In genomic region chr2:223854741-223855140, GRCh38 we compare ENCODE assay signal across 17 cellular contexts. TPM values are rescaled to one million over a fixed set of nuclear protein-coding genes. Genes with fewer than 3 reads are reported as not detected.
DNase-seq lines count a peak whose midpoint lies in the region; ATAC-seq and TF ChIP-seq lines count a peak whose summit lies in the region.
"Had no signal": no experiment of that assay in that cellular context is flagged by ENCODE, and none has a peak within 500 bp of the region (broad histone marks: within the 10 kb centered on the region; RNA-seq: fewer than 3 reads in every experiment).

No MANE protein-coding gene starts in this region.

- no peaks in the 10 kb centered on the region for H3K79me2 ChIP-seq in DND-41 (ENCODE audit: insufficient read depth, low read length)
- H3K79me2 ChIP-seq in Karpas-422 (ENCODE audit: low read length): no peaks in the 10 kb centered on the region

- ATAC-seq in DND-41 (ENCODE audit: insufficient read depth, low read depth): 0 out of 3 replicates have a peak, but pooled peaks have one; percentile 27
- peak; percentile 47 for ATAC-seq in GM19372 (IDR thresholded peaks at IDR 0.05; ENCODE audit: low read depth, unreplicated experiment)
- ATAC-seq in HG02763 (IDR thresholded peaks at IDR 0.05; ENCODE audit: unreplicated experiment): peak; percentile 42
- ATAC-seq in T-cell (replicated peaks in 1 of 4): no peak
- ATAC-seq in body of pancreas: no peak
- ATAC-seq: left colon had no signal

- H3K27me3 Mint-ChIP-seq in T-cell: no peaks in the 10 kb centered on the region
- H3K27me3 Mint-ChIP-seq: type B pancreatic cell had no signal

- H3K9ac ChIP-seq in DND-41 (ENCODE audit: low read depth, low read length): no peak overlapping the region
- no peak overlapping the region for H3K9ac ChIP-seq in Karpas-422 (ENCODE audit: low read length)

- WGBS in body of pancreas, 2 donors: 84 to 94% methylated on average over 2 of the region's 2 CpGs

- POLR2A ChIA-PET in T-cell (lab: Charles Lee): no interaction called here

- H3K9me3 ChIP-seq in DND-41 (ENCODE audit: insufficient read depth, low read length, severe bottlenecking) (no peaks in the 10 kb centered on the region), Karpas-422 (ENCODE audit: low read length) (no peaks in the 10 kb centered on the region), body of pancreas (no peaks in the 10 kb centered on the region), SJCRH30 (replicated peaks) (no peaks in the 10 kb centered on the region)

- H3K9me3 Mint-ChIP-seq in T-cell: no peaks in the 10 kb centered on the region

- H3K27me3 ChIP-seq in DND-41 (ENCODE audit: insufficient read depth, low read length, poor library complexity) (no peaks in the 10 kb centered on the region), Karpas-422 (ENCODE audit: low read length) (no peaks in the 10 kb centered on the region), body of pancreas (no peaks in the 10 kb centered on the region), SJCRH30 (no peaks in the 10 kb centered on the region)
- H3K27me3 ChIP-seq: cardiac muscle cell had no signal

- H3K9me2 ChIP-seq in Karpas-422 (replicated peaks; ENCODE audit: insufficient read depth, low read length): no peaks in the 10 kb centered on the region

- H3K4me3 ChIP-seq in DND-41 (ENCODE audit: low read depth in 1 of 2, low read length in 2 of 2) (no peak overlapping the region), Karpas-422 (ENCODE audit: low read length) (no peak overlapping the region), body of pancreas (no peak overlapping the region), SJCRH30 (no peak overlapping the region)
- H3K4me3 ChIP-seq: cardiac muscle cell had no signal

- H3K4me1 ChIP-seq in DND-41 (ENCODE audit: insufficient read depth, low read length) (no peaks in the 10 kb centered on the region), Karpas-422 (ENCODE audit: low read length) (no peaks in the 10 kb centered on the region), body of pancreas (no peaks in the 10 kb centered on the region), SJCRH30 (no peaks in the 10 kb centered on the region)

- no peaks in the 10 kb centered on the region for H3K36me3 ChIP-seq in DND-41 (ENCODE audit: insufficient read depth, low read length)
- no peaks in the 10 kb centered on the region for H3K36me3 ChIP-seq in Karpas-422 (ENCODE audit: insufficient read depth, low read length)
- H3K36me3 ChIP-seq in body of pancreas (replicated peaks in 1 of 2; ENCODE audit: insufficient read depth in 1 of 2, low read depth in 2 of 2): no peaks in the 10 kb centered on the region
- H3K36me3 ChIP-seq in SJCRH30: no peaks in the 10 kb centered on the region
- H3K36me3 ChIP-seq: cardiac muscle cell had no signal

- H3K36me3 Mint-ChIP-seq in T-cell: peaks cover 15% of the 10 kb centered on the region

- no peak overlapping the region for H3K4me2 ChIP-seq in DND-41 (ENCODE audit: insufficient read depth, low read length)
- peak overlapping the region; percentile 32 for H3K4me2 ChIP-seq in Karpas-422 (ENCODE audit: low read depth, low read length, poor library complexity, severe bottlenecking)

- no peak overlapping the region for H3K27ac Mint-ChIP-seq in T-cell
- H3K27ac Mint-ChIP-seq: type B pancreatic cell had no signal

- DNase-seq in DND-41 (no peak), Karpas-422 (no peak), T-cell (no peak), body of pancreas (no peak), SJCRH30 (no peak), NCI-H2196 treated with DMSO at 0.1 percent for 48 hours (lab: John Stamatoyannopoulos, UW; ENCODE audit: unreplicated experiment) (no peak)
- DNase-seq: activated CD4-positive, CD25-positive, alpha-beta regulatory T cell treated with anti-CD3 and anti-CD28 coated beads, Interleukin-2, amount 50 U/mL, for 72 hours; Calu3; left colon; NCI-H2081 treated with DMSO at 0.1 percent for 48 hours; NCI-H774; stimulated activated naive CD4-positive, alpha-beta T cell had no signal

- no peak for TF ChIP-seq CTCF in DND-41 (IDR thresholded peaks at IDR 0.05; ENCODE audit: borderline replicate concordance, extremely low read depth, low read length, poor library complexity, severe bottlenecking)
- TF ChIP-seq CTCF in body of pancreas (IDR thresholded peaks at IDR 0.05): no peak

- H3K4me3 Mint-ChIP-seq in T-cell: no peak overlapping the region
- H3K4me3 Mint-ChIP-seq: type B pancreatic cell had no signal

- intact Hi-C loops in body of pancreas (cut with DNase I): no loop called here

- H4K20me1 ChIP-seq in DND-41 (ENCODE audit: insufficient read depth, low read length): no peaks in the 10 kb centered on the region
- H4K20me1 ChIP-seq in Karpas-422 (ENCODE audit: insufficient read depth, low read depth, low read length): no peaks in the 10 kb centered on the region

- CTCF ChIA-PET in T-cell (lab: Charles Lee): no interaction called here

- H2AFZ ChIP-seq in DND-41 (ENCODE audit: low read depth, low read length): no peak overlapping the region
- H2AFZ ChIP-seq in Karpas-422 (ENCODE audit: low read length): no peak overlapping the region

- H3K4me1 Mint-ChIP-seq in T-cell: peaks cover 0 to 8% (median 3%) of the 10 kb centered on the region in 3 donors

- no peak for TF ChIP-seq POLR2A in body of pancreas (IDR thresholded peaks at IDR 0.05)

- H3K27ac ChIP-seq in DND-41 (ENCODE audit: low read length) (no peak overlapping the region), Karpas-422 (ENCODE audit: low read length) (no peak overlapping the region), body of pancreas (no peak overlapping the region), SJCRH30 (no peak overlapping the region)
- H3K27ac ChIP-seq: cardiac muscle cell, RWPE1 had no signal

RNA-seq across cellular contexts. Expression of gene AP1S3, which starts 17.4 kb away (rescaled TPM):
- 2.3 TPM in 1 of 2 replicates, not detected in the other for total RNA-seq in Karpas-422 (2014; rRNA removed; shearing (Covaris generic); ENCODE audit: low replicate concordance)
- total RNA-seq in T-cell (1 to 10 TPM; 1.4 to 2.9 (median 1.8) TPM), body of pancreas (1 to 10 TPM; 2.0 to 8.3 TPM)
- not detected in 2 replicates for total RNA-seq in SJCRH30 (2014; rRNA removed; shearing (Covaris generic))
- total RNA-seq: cardiac muscle cell had no signal

Comparison
In these comparisons a context has a peak if more than half of its experiments do, and no peak if none do; other contexts are left out.
1. ATAC-seq: peak in DND-41 (single experiment), GM19372 (single experiment) and HG02763 (single experiment); none in T-cell (0 of 4) and body of pancreas (single experiment).